ENCODE assay signal across 1 cellular context in the genomic region with DNA sequence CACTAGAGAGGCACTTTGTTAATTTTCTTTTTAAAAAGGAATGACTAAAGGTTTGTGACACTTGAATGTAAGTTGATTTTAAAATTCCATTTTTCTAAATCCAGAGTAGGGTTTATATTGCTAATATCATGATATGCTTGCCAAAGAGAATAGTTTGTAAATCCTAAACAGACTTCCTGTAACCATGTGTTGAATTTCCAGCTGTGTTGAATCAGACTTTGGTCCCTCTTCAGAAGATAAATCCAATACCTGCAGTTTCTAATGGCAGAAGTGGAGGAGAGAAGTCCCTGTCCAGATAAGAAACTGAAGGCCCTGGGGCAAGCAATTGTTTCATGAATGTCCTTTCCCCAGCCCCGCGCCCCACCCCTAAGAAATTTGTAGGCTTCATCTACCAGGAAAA.
TF ChIP-seq lines count a peak whose summit lies in the region.

No MANE protein-coding gene starts in this region.

TF ChIP-seq in IMR-90, 13 proteins besides CTCF, POLR2A, EP300 and RAD21 (continued from another document):
- TF ChIP-seq, protein P1, sequence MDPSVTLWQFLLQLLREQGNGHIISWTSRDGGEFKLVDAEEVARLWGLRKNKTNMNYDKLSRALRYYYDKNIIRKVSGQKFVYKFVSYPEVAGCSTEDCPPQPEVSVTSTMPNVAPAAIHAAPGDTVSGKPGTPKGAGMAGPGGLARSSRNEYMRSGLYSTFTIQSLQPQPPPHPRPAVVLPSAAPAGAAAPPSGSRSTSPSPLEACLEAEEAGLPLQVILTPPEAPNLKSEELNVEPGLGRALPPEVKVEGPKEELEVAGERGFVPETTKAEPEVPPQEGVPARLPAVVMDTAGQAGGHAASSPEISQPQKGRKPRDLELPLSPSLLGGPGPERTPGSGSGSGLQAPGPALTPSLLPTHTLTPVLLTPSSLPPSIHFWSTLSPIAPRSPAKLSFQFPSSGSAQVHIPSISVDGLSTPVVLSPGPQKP (IDR thresholded peaks at IDR 0.05; ENCODE audit: borderline replicate concordance, low read depth, low read length), result no peak
